Comparison of ENCODE assay signal across 13 cellular contexts in genomic region chr5:79602884-79603283, GRCh38. TPM values are rescaled to one million over a fixed set of nuclear protein-coding genes. Genes with fewer than 3 reads are reported as not detected.
DNase-seq lines count a peak whose midpoint lies in the region; ATAC-seq and TF ChIP-seq lines count a peak whose summit lies in the region.
"Had no signal": no experiment of that assay in that cellular context is flagged by ENCODE, and none has a peak within 500 bp of the region (broad histone marks: within the 10 kb centered on the region; RNA-seq: fewer than 3 reads in every experiment).

No MANE protein-coding gene starts in this region.

- intact Hi-C loops in mucosa of descending colon (cut with DNase I, micrococcal nuclease), result no loop called here
- intact Hi-C loops in left cardiac atrium (cut with DNase I), result no loop called here
- intact Hi-C loops in spleen (cut with DNase I; ENCODE audit: low total_unique reads), result no loop called here

- 78 to 87% (median 83%) methylated on average over 3 of the region's 3 CpGs for WGBS in spleen, 5 donors

- H3K27ac ChIP-seq in spleen, result no peak overlapping the region

- ATAC-seq in mucosa of descending colon, result peak; percentile 23
- ATAC-seq in left cardiac atrium, result no peak
- no peak for ATAC-seq in GM21529 (IDR thresholded peaks at IDR 0.05; ENCODE audit: unreplicated experiment)
- ATAC-seq: Right ventricle myocardium inferior had no signal

- H3K36me3 ChIP-seq in mucosa of descending colon (ENCODE audit: low read depth) (no peaks in the 10 kb centered on the region), spleen (no peaks in the 10 kb centered on the region)

- H3K4me3 ChIP-seq in mucosa of descending colon (no peak overlapping the region), spleen (no peak overlapping the region)

- H3K4me1 ChIP-seq in mucosa of descending colon (ENCODE audit: low read depth) (no peaks in the 10 kb centered on the region), spleen (no peaks in the 10 kb centered on the region)

- TF ChIP-seq POLR2A in spleen (IDR thresholded peaks at IDR 0.05), result no peak

- no peaks in the 10 kb centered on the region for H3K9me3 ChIP-seq in mucosa of descending colon
- no peaks in the 10 kb centered on the region for H3K9me3 ChIP-seq in spleen

- peaks cover 0 to 9% (median 0%) of the 10 kb centered on the region in 7 donors for H3K27me3 ChIP-seq in spleen (replicated peaks in 1 of 7)

- TF ChIP-seq CTCF in mucosa of descending colon (IDR thresholded peaks at IDR 0.05) (no peak), spleen (IDR thresholded peaks at IDR 0.05 in 8 of 11, conservative IDR thresholded peaks at IDR 0.05 in 3 of 11) (no peak)

- DNase-seq in NCI-H1105 treated with DMSO at 0.1 percent for 48 hours (lab: John Stamatoyannopoulos, UW) (peak; percentile 18), NCI-H1105 (lab: John Stamatoyannopoulos, UW) (no peak), HUDEP-2 (lab: John Stamatoyannopoulos, UW; ENCODE audit: unreplicated experiment in 76 of 76) (peak in 72 of 76 experiments; percentile 1 to 75 (median 48)), NCI-H774 (lab: John Stamatoyannopoulos, UW) (peak; percentile 3), mucosa of descending colon (peak in 1 of 3 donors; percentile 42), left cardiac atrium (no peak), spleen (no peak)
- DNase-seq: 8988T; NCI-H524; NK-92 treated with Interleukin-12 subunit alpha and Interleukin-12 subunit beta, amount 100 ng/mL, for 24 hours; SW 1271 had no signal

RNA-seq across cellular contexts. Expression of gene TENT2, which starts 9.4 kb away (rescaled TPM):
- total RNA-seq in mucosa of descending colon (10 to 100 TPM; 59.2 to 69.6 (median 63.2) TPM), left cardiac atrium (10 to 100 TPM; 27.8 to 34.6 TPM), spleen (100 to 1,000 TPM; 107 to 170 (median 134) TPM)
- 10 to 100 TPM; 33.8 to 47.6 (median 38.2) TPM for polyA plus RNA-seq in spleen

Comparison
In these comparisons a context has a peak if more than half of its experiments do, and no peak if none do; other contexts are left out.
1. DNase-seq: peak in NCI-H1105 treated with DMSO at 0.1 percent for 48 hours (single experiment), HUDEP-2 (72 of 76) and NCI-H774 (single experiment); none in NCI-H1105 (single experiment), left cardiac atrium (single experiment) and spleen (single experiment).